In the genomic region with DNA sequence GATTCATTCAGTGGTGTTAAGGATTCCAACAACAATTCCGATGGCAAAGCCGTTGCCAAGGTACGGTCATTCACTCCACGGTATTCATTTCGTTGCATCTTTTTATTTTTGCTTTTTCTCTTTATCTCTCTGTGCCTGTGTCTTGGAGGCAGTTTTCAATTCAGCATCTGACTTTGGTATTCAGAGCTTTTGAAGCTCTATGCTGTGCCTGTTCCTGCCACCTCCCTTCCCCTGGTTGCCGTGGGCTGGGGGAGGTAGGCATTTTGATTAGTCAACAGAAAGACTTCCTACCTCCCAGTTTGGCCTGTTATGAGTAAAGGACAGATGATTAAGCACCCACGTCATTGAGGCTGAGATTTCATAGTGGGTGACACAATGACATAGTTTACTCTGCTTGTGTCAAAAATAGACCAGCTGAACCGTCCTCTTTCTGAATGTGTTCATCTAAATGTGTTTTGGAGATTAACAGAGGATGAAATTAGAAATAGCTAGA, we compare ENCODE assay signal across 1 cellular context.
TF ChIP-seq lines count a peak whose summit lies in the region.

No MANE protein-coding gene starts in this region.

TF ChIP-seq in HEK293, 187 proteins besides CTCF, POLR2A, EP300 and RAD21 (continued from another document and continues in another):
- TF ChIP-seq, protein P1, sequence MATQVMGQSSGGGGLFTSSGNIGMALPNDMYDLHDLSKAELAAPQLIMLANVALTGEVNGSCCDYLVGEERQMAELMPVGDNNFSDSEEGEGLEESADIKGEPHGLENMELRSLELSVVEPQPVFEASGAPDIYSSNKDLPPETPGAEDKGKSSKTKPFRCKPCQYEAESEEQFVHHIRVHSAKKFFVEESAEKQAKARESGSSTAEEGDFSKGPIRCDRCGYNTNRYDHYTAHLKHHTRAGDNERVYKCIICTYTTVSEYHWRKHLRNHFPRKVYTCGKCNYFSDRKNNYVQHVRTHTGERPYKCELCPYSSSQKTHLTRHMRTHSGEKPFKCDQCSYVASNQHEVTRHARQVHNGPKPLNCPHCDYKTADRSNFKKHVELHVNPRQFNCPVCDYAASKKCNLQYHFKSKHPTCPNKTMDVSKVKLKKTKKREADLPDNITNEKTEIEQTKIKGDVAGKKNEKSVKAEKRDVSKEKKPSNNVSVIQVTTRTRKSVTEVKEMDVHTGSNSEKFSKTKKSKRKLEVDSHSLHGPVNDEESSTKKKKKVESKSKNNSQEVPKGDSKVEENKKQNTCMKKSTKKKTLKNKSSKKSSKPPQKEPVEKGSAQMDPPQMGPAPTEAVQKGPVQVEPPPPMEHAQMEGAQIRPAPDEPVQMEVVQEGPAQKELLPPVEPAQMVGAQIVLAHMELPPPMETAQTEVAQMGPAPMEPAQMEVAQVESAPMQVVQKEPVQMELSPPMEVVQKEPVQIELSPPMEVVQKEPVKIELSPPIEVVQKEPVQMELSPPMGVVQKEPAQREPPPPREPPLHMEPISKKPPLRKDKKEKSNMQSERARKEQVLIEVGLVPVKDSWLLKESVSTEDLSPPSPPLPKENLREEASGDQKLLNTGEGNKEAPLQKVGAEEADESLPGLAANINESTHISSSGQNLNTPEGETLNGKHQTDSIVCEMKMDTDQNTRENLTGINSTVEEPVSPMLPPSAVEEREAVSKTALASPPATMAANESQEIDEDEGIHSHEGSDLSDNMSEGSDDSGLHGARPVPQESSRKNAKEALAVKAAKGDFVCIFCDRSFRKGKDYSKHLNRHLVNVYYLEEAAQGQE (tag by site-specific recombination; IDR thresholded peaks at IDR 0.05), result no peak
- TF ChIP-seq ZNF621 (tag by site-specific recombination; IDR thresholded peaks at IDR 0.05) (no peak), ZFP37 (tag by site-specific recombination; IDR thresholded peaks at IDR 0.05) (peak; percentile 58; the same call in 1 of the 2 replicates), ZNF830 (tag by site-specific recombination; IDR thresholded peaks at IDR 0.05; ENCODE audit: low read depth) (no peak), PRDM10 (tag by site-specific recombination; IDR thresholded peaks at IDR 0.05) (no peak), ZNF629 (tag by site-specific recombination; IDR thresholded peaks at IDR 0.05) (peak; percentile 97), ZNF37A (tag by site-specific recombination; IDR thresholded peaks at IDR 0.05) (no peak), ZNF354C (tag by site-specific recombination; IDR thresholded peaks at IDR 0.05; ENCODE audit: borderline replicate concordance, low read depth) (no peak), ZNF510 (tag by site-specific recombination; IDR thresholded peaks at IDR 0.05; ENCODE audit: insufficient replicate concordance) (no peak), KLF9 (tag by site-specific recombination; IDR thresholded peaks at IDR 0.05; ENCODE audit: low read depth) (no peak), ZNF169 (tag by site-specific recombination; IDR thresholded peaks at IDR 0.05) (no peak), ZNF48 (tag by site-specific recombination; IDR thresholded peaks at IDR 0.05) (no peak), ZNF341 (tag by site-specific recombination; IDR thresholded peaks at IDR 0.05; ENCODE audit: low read depth) (peak; percentile 76), KLF7 (tag by site-specific recombination; IDR thresholded peaks at IDR 0.05; ENCODE audit: borderline replicate concordance) (no peak), GLI4 (tag by site-specific recombination; IDR thresholded peaks at IDR 0.05) (no peak), ZNF558 (tag by site-specific recombination; IDR thresholded peaks at IDR 0.05) (no peak), MEIS1 (CRISPR knock-in tag; IDR thresholded peaks at IDR 0.05; ENCODE audit: borderline replicate concordance) (no peak), ZBTB21 (tag by site-specific recombination; IDR thresholded peaks at IDR 0.05) (peak; percentile 89), GLIS1 (tag by site-specific recombination; IDR thresholded peaks at IDR 0.05) (peak; percentile 73), ZNF404 (tag by site-specific recombination; IDR thresholded peaks at IDR 0.05) (no peak), ZNF624 (tag by site-specific recombination; IDR thresholded peaks at IDR 0.05) (no peak), ZNF366 (tag by site-specific recombination; conservative IDR thresholded peaks at IDR 0.05) (peak; percentile 34; the same call in 1 of the 2 replicates), ZNF426 (tag by site-specific recombination; IDR thresholded peaks at IDR 0.05) (no peak), ZNF623 (tag by site-specific recombination; IDR thresholded peaks at IDR 0.05) (no peak), ZNF660 (tag by site-specific recombination; IDR thresholded peaks at IDR 0.05) (peak; percentile 50; the same call in 1 of the 2 replicates), ZFHX2 (tag by site-specific recombination; conservative IDR thresholded peaks at IDR 0.05) (peak; percentile 88), ZNF529 (tag by site-specific recombination; IDR thresholded peaks at IDR 0.05; ENCODE audit: insufficient replicate concordance) (no peak), SP3 (tag by site-specific recombination; IDR thresholded peaks at IDR 0.05) (no peak)
- TF ChIP-seq, protein P2, sequence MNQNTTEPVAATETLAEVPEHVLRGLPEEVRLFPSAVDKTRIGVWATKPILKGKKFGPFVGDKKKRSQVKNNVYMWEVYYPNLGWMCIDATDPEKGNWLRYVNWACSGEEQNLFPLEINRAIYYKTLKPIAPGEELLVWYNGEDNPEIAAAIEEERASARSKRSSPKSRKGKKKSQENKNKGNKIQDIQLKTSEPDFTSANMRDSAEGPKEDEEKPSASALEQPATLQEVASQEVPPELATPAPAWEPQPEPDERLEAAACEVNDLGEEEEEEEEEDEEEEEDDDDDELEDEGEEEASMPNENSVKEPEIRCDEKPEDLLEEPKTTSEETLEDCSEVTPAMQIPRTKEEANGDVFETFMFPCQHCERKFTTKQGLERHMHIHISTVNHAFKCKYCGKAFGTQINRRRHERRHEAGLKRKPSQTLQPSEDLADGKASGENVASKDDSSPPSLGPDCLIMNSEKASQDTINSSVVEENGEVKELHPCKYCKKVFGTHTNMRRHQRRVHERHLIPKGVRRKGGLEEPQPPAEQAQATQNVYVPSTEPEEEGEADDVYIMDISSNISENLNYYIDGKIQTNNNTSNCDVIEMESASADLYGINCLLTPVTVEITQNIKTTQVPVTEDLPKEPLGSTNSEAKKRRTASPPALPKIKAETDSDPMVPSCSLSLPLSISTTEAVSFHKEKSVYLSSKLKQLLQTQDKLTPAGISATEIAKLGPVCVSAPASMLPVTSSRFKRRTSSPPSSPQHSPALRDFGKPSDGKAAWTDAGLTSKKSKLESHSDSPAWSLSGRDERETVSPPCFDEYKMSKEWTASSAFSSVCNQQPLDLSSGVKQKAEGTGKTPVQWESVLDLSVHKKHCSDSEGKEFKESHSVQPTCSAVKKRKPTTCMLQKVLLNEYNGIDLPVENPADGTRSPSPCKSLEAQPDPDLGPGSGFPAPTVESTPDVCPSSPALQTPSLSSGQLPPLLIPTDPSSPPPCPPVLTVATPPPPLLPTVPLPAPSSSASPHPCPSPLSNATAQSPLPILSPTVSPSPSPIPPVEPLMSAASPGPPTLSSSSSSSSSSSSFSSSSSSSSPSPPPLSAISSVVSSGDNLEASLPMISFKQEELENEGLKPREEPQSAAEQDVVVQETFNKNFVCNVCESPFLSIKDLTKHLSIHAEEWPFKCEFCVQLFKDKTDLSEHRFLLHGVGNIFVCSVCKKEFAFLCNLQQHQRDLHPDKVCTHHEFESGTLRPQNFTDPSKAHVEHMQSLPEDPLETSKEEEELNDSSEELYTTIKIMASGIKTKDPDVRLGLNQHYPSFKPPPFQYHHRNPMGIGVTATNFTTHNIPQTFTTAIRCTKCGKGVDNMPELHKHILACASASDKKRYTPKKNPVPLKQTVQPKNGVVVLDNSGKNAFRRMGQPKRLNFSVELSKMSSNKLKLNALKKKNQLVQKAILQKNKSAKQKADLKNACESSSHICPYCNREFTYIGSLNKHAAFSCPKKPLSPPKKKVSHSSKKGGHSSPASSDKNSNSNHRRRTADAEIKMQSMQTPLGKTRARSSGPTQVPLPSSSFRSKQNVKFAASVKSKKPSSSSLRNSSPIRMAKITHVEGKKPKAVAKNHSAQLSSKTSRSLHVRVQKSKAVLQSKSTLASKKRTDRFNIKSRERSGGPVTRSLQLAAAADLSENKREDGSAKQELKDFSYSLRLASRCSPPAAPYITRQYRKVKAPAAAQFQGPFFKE (tag by site-specific recombination; IDR thresholded peaks at IDR 0.05; ENCODE audit: borderline replicate concordance), result no peak
- TF ChIP-seq, protein P3, sequence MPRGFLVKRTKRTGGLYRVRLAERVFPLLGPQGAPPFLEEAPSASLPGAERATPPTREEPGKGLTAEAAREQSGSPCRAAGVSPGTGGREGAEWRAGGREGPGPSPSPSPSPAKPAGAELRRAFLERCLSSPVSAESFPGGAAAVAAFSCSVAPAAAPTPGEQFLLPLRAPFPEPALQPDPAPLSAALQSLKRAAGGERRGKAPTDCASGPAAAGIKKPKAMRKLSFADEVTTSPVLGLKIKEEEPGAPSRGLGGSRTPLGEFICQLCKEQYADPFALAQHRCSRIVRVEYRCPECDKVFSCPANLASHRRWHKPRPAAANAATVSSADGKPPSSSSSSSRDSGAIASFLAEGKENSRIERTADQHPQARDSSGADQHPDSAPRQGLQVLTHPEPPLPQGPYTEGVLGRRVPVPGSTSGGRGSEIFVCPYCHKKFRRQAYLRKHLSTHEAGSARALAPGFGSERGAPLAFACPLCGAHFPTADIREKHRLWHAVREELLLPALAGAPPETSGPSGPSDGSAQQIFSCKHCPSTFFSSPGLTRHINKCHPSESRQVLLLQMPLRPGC (tag by site-specific recombination; IDR thresholded peaks at IDR 0.05), result no peak; the same call in 1 of the 2 replicates
- TF ChIP-seq, protein P4, sequence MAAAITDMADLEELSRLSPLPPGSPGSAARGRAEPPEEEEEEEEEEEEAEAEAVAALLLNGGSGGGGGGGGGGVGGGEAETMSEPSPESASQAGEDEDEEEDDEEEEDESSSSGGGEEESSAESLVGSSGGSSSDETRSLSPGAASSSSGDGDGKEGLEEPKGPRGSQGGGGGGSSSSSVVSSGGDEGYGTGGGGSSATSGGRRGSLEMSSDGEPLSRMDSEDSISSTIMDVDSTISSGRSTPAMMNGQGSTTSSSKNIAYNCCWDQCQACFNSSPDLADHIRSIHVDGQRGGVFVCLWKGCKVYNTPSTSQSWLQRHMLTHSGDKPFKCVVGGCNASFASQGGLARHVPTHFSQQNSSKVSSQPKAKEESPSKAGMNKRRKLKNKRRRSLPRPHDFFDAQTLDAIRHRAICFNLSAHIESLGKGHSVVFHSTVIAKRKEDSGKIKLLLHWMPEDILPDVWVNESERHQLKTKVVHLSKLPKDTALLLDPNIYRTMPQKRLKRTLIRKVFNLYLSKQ (tag by site-specific recombination; IDR thresholded peaks at IDR 0.05; ENCODE audit: borderline replicate concordance), result no peak
- TF ChIP-seq, protein P5, sequence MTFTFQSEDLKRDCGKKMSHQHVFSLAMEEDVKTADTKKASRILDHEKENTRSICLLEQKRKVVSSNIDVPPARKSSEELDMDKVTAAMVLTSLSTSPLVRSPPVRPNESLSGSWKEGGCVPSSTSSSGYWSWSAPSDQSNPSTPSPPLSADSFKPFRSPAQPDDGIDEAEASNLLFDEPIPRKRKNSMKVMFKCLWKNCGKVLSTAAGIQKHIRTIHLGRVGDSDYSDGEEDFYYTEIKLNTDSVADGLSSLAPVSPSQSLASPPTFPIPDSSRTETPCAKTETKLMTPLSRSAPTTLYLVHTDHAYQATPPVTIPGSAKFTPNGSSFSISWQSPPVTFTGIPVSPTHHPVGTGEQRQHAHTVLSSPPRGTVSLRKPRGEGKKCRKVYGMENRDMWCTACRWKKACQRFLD (tag by site-specific recombination; IDR thresholded peaks at IDR 0.05), result no peak
- TF ChIP-seq, protein P6, sequence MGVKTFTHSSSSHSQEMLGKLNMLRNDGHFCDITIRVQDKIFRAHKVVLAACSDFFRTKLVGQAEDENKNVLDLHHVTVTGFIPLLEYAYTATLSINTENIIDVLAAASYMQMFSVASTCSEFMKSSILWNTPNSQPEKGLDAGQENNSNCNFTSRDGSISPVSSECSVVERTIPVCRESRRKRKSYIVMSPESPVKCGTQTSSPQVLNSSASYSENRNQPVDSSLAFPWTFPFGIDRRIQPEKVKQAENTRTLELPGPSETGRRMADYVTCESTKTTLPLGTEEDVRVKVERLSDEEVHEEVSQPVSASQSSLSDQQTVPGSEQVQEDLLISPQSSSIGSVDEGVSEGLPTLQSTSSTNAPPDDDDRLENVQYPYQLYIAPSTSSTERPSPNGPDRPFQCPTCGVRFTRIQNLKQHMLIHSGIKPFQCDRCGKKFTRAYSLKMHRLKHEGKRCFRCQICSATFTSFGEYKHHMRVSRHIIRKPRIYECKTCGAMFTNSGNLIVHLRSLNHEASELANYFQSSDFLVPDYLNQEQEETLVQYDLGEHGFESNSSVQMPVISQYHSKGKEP (tag by site-specific recombination; IDR thresholded peaks at IDR 0.05), result no peak
- TF ChIP-seq, protein P7, sequence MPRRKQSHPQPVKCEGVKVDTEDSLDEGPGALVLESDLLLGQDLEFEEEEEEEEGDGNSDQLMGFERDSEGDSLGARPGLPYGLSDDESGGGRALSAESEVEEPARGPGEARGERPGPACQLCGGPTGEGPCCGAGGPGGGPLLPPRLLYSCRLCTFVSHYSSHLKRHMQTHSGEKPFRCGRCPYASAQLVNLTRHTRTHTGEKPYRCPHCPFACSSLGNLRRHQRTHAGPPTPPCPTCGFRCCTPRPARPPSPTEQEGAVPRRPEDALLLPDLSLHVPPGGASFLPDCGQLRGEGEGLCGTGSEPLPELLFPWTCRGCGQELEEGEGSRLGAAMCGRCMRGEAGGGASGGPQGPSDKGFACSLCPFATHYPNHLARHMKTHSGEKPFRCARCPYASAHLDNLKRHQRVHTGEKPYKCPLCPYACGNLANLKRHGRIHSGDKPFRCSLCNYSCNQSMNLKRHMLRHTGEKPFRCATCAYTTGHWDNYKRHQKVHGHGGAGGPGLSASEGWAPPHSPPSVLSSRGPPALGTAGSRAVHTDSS (tag by site-specific recombination; IDR thresholded peaks at IDR 0.05), result no peak
